Comparison of ENCODE assay signal across 8 cellular contexts in the genomic region with DNA sequence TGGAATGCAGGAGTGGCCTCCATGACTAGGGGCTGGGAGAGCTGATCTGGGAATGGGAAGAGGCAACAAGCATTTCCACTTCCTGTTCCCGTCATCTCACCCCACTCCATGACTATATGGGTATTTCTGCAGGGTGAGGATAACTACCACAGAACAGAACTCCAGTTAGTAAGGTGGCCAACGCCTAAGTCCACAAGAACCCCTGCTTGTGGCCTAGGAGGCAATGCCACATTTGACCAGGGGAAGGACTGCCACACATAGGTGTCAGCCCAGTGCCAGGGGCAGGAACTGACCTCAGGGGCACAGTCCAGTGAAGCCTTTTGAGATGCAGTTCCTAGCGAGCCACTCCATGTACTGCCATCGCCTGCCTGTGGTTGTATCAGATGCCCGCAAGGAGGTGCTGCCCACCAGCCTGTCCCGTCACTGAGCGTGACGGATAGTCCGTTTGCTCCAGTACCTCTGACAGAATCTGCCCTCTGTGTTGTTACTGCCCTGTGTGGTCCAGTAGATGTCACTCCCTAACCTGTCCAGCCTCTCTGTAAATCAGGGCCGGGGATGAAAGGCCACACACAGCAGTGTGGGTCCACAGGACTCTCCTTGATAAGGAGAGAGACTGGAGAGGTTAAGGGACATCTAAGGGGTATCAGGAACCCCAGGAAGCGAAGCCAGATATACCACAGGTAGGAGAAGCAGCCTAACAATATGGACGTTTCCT. TPM values are rescaled to one million over a fixed set of nuclear protein-coding genes. Genes with fewer than 3 reads are reported as not detected.
DNase-seq lines count a peak whose midpoint lies in the region; ATAC-seq and TF ChIP-seq lines count a peak whose summit lies in the region.

No MANE protein-coding gene starts in this region.

- H2AFZ ChIP-seq in mammary epithelial cell (ENCODE audit: low read depth, low read length), result peak overlapping the region; percentile 69

- no peaks in the 10 kb centered on the region for H4K20me1 ChIP-seq in mammary epithelial cell (ENCODE audit: insufficient read depth, low read length)

- TF ChIP-seq CTCF in GM06990 (IDR thresholded peaks at IDR 0.05; ENCODE audit: insufficient read depth, low read length, poor library complexity, severe bottlenecking) (peak; percentile 74), mammary epithelial cell (conservative IDR thresholded peaks at IDR 0.05 in 1 of 2, IDR thresholded peaks at IDR 0.05 in 1 of 2; ENCODE audit: extremely low read depth in 1 of 2, insufficient read depth in 1 of 2, low read depth in 1 of 2, low read length in 2 of 2) (peak; percentile 57 to 61)

- intact Hi-C loops in mammary epithelial cell (cut with micrococcal nuclease), result loop anchor here (1.0 to 5.0 kb wide), 9 partner anchors 21 to 354 kb away; a partner anchor contains a TSS

- H3K27me3 ChIP-seq in GM06990 (replicated peaks; ENCODE audit: control insufficient read depth, insufficient read depth, low read length) (no peaks in the 10 kb centered on the region), mammary epithelial cell (ENCODE audit: insufficient read depth, low read length) (no peaks in the 10 kb centered on the region)

- CTCF ChIA-PET in mammary epithelial cell (lab: Charles Lee; ENCODE audit: low non-redundant PET), result interaction anchor here (0.6 kb wide), 1 partner anchor 66 kb away, joined by 3 read pairs; no protein-coding TSS in a partner anchor

- no peaks in the 10 kb centered on the region for H3K36me3 ChIP-seq in GM06990 (ENCODE audit: control insufficient read depth, insufficient read depth, low read length)
- no peaks in the 10 kb centered on the region for H3K36me3 ChIP-seq in mammary epithelial cell (ENCODE audit: insufficient read depth, low read length)

- no TSS peak for BruUV-seq in mammary epithelial cell (replicated peaks; lab: Mats Ljungman, UMichigan)

- in situ Hi-C loops in KBM-7 (cut with MboI; ENCODE audit: low pct_unique_long_range_greater_than_20kb, low sequenced_read_pairs) (no loop called here), mammary epithelial cell (cut with MboI; ENCODE audit: low sequenced_read_pairs in 2 of 2) (loop anchor here (25.0 kb wide), 1 partner anchor 254 kb away; a partner anchor contains a TSS)

- H3K79me2 ChIP-seq in mammary epithelial cell (ENCODE audit: insufficient read depth, low read length), result peaks cover 15% of the 10 kb centered on the region

- H3K9me3 ChIP-seq in mammary epithelial cell (replicated peaks; ENCODE audit: insufficient read depth, low read length), result no peaks in the 10 kb centered on the region

- H3K4me3 ChIP-seq in GM06990 (replicated peaks; ENCODE audit: low read depth, low read length) (no peak overlapping the region), mammary epithelial cell (replicated peaks in 1 of 3; ENCODE audit: insufficient read depth in 1 of 3, low read depth in 2 of 3, low read length in 3 of 3) (no peak overlapping the region)

- H3K27ac ChIP-seq in mammary epithelial cell (ENCODE audit: insufficient read depth, low read depth, low read length), result no peak overlapping the region

- peaks cover 7% of the 10 kb centered on the region for H3K4me1 ChIP-seq in mammary epithelial cell (ENCODE audit: insufficient read depth, low read length)

- dilution Hi-C loops in mammary epithelial cell (cut with HindIII; ENCODE audit: low sequenced_read_pairs), result no loop called here

- peak; percentile 66 for ATAC-seq in SK-N-SH treated with all-trans-retinoic acid at 6 μM for 48 hours

- no peak overlapping the region for H3K4me2 ChIP-seq in mammary epithelial cell (ENCODE audit: insufficient read depth, low read depth, low read length)

- WGBS in mammary epithelial cell (ENCODE audit: low coverage, missing lambda C conversion rate), result 62% methylated on average over 12 of the region's 12 CpGs

- peak; percentile 49 for DNase-seq in GM06990 (ENCODE audit: extremely low read depth, insufficient read length)
- DNase-seq in KBM-7, result peak; percentile 87
- DNase-seq in mammary epithelial cell, result peak; percentile 55
- peak; percentile 75 for DNase-seq in kidney glomerular epithelial cell (lab: John Stamatoyannopoulos, UW)
- peak; percentile 19 to 24 for DNase-seq in stimulated activated CD4-positive, alpha-beta T cell treated with anti-CD3 and anti-CD28 coated beads, Interleukin-4, amount 100 ng/mL, for 48 hours (ENCODE audit: low read depth in 2 of 2)
- no peak for DNase-seq in occipital lobe (lab: John Stamatoyannopoulos, UW)
- DNase-seq in putamen (ENCODE audit: low spot score), result no peak

- H3K9ac ChIP-seq in mammary epithelial cell (ENCODE audit: insufficient read depth, low read length), result no peak overlapping the region

TF ChIP-seq in SK-N-SH treated with all-trans-retinoic acid at 6 μM for 48 hours, 23 proteins besides CTCF, POLR2A, EP300 and RAD21:
- TF ChIP-seq, protein P1, sequence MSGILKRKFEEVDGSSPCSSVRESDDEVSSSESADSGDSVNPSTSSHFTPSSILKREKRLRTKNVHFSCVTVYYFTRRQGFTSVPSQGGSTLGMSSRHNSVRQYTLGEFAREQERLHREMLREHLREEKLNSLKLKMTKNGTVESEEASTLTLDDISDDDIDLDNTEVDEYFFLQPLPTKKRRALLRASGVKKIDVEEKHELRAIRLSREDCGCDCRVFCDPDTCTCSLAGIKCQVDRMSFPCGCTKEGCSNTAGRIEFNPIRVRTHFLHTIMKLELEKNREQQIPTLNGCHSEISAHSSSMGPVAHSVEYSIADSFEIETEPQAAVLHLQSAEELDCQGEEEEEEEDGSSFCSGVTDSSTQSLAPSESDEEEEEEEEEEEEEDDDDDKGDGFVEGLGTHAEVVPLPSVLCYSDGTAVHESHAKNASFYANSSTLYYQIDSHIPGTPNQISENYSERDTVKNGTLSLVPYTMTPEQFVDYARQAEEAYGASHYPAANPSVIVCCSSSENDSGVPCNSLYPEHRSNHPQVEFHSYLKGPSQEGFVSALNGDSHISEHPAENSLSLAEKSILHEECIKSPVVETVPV (CRISPR knock-in tag; IDR thresholded peaks at IDR 0.05), result no peak
- TF ChIP-seq CSDC2 (CRISPR knock-in tag; IDR thresholded peaks at IDR 0.05), result no peak
- TF ChIP-seq ESRRG (CRISPR knock-in tag; IDR thresholded peaks at IDR 0.05), result no peak
- no peak for TF ChIP-seq ZC3H10 (CRISPR knock-in tag; IDR thresholded peaks at IDR 0.05)
- no peak for TF ChIP-seq TOX (CRISPR knock-in tag; IDR thresholded peaks at IDR 0.05; ENCODE audit: borderline replicate concordance)
- no peak for TF ChIP-seq ZNF565 (CRISPR knock-in tag; conservative IDR thresholded peaks at IDR 0.05; ENCODE audit: low read depth)
- TF ChIP-seq RARB (CRISPR knock-in tag; IDR thresholded peaks at IDR 0.05), result no peak
- no peak for TF ChIP-seq ARNTL (CRISPR knock-in tag; IDR thresholded peaks at IDR 0.05; ENCODE audit: borderline replicate concordance, low read depth)
- TF ChIP-seq ZFP3 (CRISPR knock-in tag; IDR thresholded peaks at IDR 0.05), result no peak
- no peak for TF ChIP-seq OSR1 (CRISPR knock-in tag; IDR thresholded peaks at IDR 0.05)

RNA-seq across cellular contexts. Expression of a gene that starts 3.5 kb away (rescaled TPM):
- total RNA-seq in mammary epithelial cell (10 to 100 TPM; 22.5 to 27.2 TPM), occipital lobe (16.1 TPM)
- 14.9 TPM for polyA plus RNA-seq in mammary epithelial cell
- polyA minus RNA-seq in mammary epithelial cell, result 14.0 TPM

RNA-seq across cellular contexts. Expression of a gene that starts 12.2 kb away (rescaled TPM):
- total RNA-seq in mammary epithelial cell (not detected), occipital lobe (not detected)
- polyA plus RNA-seq in mammary epithelial cell, result not detected
- polyA minus RNA-seq in mammary epithelial cell, result not detected

RNA-seq across cellular contexts. Expression of a gene that starts 34.8 kb away (rescaled TPM):
- total RNA-seq in mammary epithelial cell (not detected), occipital lobe (1.4 TPM)
- 0.09 TPM for polyA plus RNA-seq in mammary epithelial cell
- not detected for polyA minus RNA-seq in mammary epithelial cell

RNA-seq across cellular contexts. Expression of a gene that starts 43.3 kb away (rescaled TPM):
- 10 to 100 TPM; 59.1 to 71.7 TPM for total RNA-seq in mammary epithelial cell
- polyA plus RNA-seq in mammary epithelial cell, result 54.1 TPM
- polyA minus RNA-seq in mammary epithelial cell, result 40.2 TPM
- total RNA-seq in occipital lobe, result 49.0 TPM

RNA-seq across cellular contexts. Expression of a gene that starts 43.6 kb away (rescaled TPM):
- total RNA-seq in mammary epithelial cell, result not detected
- polyA plus RNA-seq in mammary epithelial cell, result not detected
- not detected for polyA minus RNA-seq in mammary epithelial cell
- total RNA-seq in occipital lobe, result not detected

Comparison
In these comparisons a context has a peak if more than half of its experiments do, and no peak if none do; other contexts are left out.
1. DNase-seq: peak in GM06990 (single experiment), KBM-7 (single experiment), mammary epithelial cell (single experiment), kidney glomerular epithelial cell (single experiment) and stimulated activated CD4-positive, alpha-beta T cell treated with anti-CD3 and anti-CD28 coated beads, Interleukin-4, amount 100 ng/mL, for 48 hours (2 of 2); none in occipital lobe (single experiment) and putamen (single experiment).